ENCODE assay signal across 1 cellular context in genomic region chr3:141311496-141312358, GRCh38.
A peak's percentile ranks its signal among the peaks of the same experiment; 100 is the strongest.
TF ChIP-seq lines count a peak whose summit lies in the region.

No MANE protein-coding gene starts in this region.

TF ChIP-seq in HepG2, 621 proteins besides CTCF, POLR2A, EP300 and RAD21 (continued from another document and continues in another):
- TF ChIP-seq NCOA1 (CRISPR knock-in tag; IDR thresholded peaks at IDR 0.05), result peak; percentile 76; the same call in 1 of the 2 replicates
- TF ChIP-seq SKI (IDR thresholded peaks at IDR 0.05; ENCODE audit: partially characterized antibody), result peak; percentile 79
- peak; percentile 86 for TF ChIP-seq TARDBP (CRISPR knock-in tag; IDR thresholded peaks at IDR 0.05)
- TF ChIP-seq PHF21A (CRISPR knock-in tag; IDR thresholded peaks at IDR 0.05), result peak; percentile 82; the same call in 1 of the 2 replicates
- TF ChIP-seq POLR2AphosphoS5 (IDR thresholded peaks at IDR 0.05; ENCODE audit: low read depth, low read length), result peak; percentile 97
- TF ChIP-seq MED1 (CRISPR knock-in tag; IDR thresholded peaks at IDR 0.05), result peak; percentile 84
- TF ChIP-seq ZNF629 (CRISPR knock-in tag; conservative IDR thresholded peaks at IDR 0.05), result peak; percentile 26; the same call in 1 of the 2 replicates
- 0 out of 2 replicates have a peak, but pooled peaks have one; percentile 40 for TF ChIP-seq HOXD1 (CRISPR knock-in tag; IDR thresholded peaks at IDR 0.05)
- no peak; the same call in 1 of the 2 replicates for TF ChIP-seq DNMT1 (CRISPR knock-in tag; IDR thresholded peaks at IDR 0.05)
- TF ChIP-seq MIER2 (CRISPR knock-in tag; IDR thresholded peaks at IDR 0.05), result peak; percentile 77
- peak; percentile 97 for TF ChIP-seq ZNF574 (CRISPR knock-in tag; IDR thresholded peaks at IDR 0.05)
- peak; percentile 88 for TF ChIP-seq ZNF768 (CRISPR knock-in tag; IDR thresholded peaks at IDR 0.05)
- no peak for TF ChIP-seq TRIM22 (IDR thresholded peaks at IDR 0.05)
- peak; percentile 92 for TF ChIP-seq GMEB1 (CRISPR knock-in tag; IDR thresholded peaks at IDR 0.05; ENCODE audit: borderline replicate concordance)
- TF ChIP-seq RAD51 (IDR thresholded peaks at IDR 0.05; ENCODE audit: borderline replicate concordance), result no peak
- no peak for TF ChIP-seq RERE (CRISPR knock-in tag; IDR thresholded peaks at IDR 0.05; ENCODE audit: low read depth)
- TF ChIP-seq SOX6 (IDR thresholded peaks at IDR 0.05), result no peak
- peak; percentile 72 for TF ChIP-seq SOX6 (CRISPR knock-in tag; IDR thresholded peaks at IDR 0.05)
- TF ChIP-seq DPF2 (CRISPR knock-in tag; IDR thresholded peaks at IDR 0.05; ENCODE audit: borderline replicate concordance, low read depth), result no peak
- TF ChIP-seq ARID2 (CRISPR knock-in tag; IDR thresholded peaks at IDR 0.05; ENCODE audit: borderline replicate concordance), result 0 out of 2 replicates have a peak, but pooled peaks have one; percentile 67
- TF ChIP-seq PCBP1 (IDR thresholded peaks at IDR 0.05; ENCODE audit: borderline replicate concordance, low read depth, low read length), result peak; percentile 90; the same call in 1 of the 2 replicates
- peak; percentile 93 for TF ChIP-seq KDM2A (CRISPR knock-in tag; IDR thresholded peaks at IDR 0.05; ENCODE audit: borderline replicate concordance, low read depth)
- peak; percentile 57; the same call in 1 of the 2 replicates for TF ChIP-seq FOSL2 (CRISPR knock-in tag; IDR thresholded peaks at IDR 0.05)
- TF ChIP-seq KMT2B (CRISPR knock-in tag; IDR thresholded peaks at IDR 0.05), result peak; percentile 75
- TF ChIP-seq IRF1 (CRISPR knock-in tag; IDR thresholded peaks at IDR 0.05; ENCODE audit: low read depth), result no peak
- 0 out of 2 replicates have a peak, but pooled peaks have one; percentile 49 for TF ChIP-seq ADNP (CRISPR knock-in tag; IDR thresholded peaks at IDR 0.05)
- TF ChIP-seq MAFF (IDR thresholded peaks at IDR 0.05; ENCODE audit: low read depth, low read length), result no peak
- TF ChIP-seq MED13 (CRISPR knock-in tag; IDR thresholded peaks at IDR 0.05), result peak; percentile 66; the same call in 1 of the 2 replicates
- TF ChIP-seq CBFB (CRISPR knock-in tag; IDR thresholded peaks at IDR 0.05), result peak; percentile 42
- TF ChIP-seq RARG (CRISPR knock-in tag; IDR thresholded peaks at IDR 0.05; ENCODE audit: low read depth), result no peak
- no peak for TF ChIP-seq ZMAT5 (CRISPR knock-in tag; IDR thresholded peaks at IDR 0.05; ENCODE audit: borderline replicate concordance, low read depth)
- 0 out of 2 replicates have a peak, but pooled peaks have one; percentile 35 for TF ChIP-seq ZBTB21 (CRISPR knock-in tag; IDR thresholded peaks at IDR 0.05)
- TF ChIP-seq ZNF275 (CRISPR knock-in tag; IDR thresholded peaks at IDR 0.05; ENCODE audit: borderline replicate concordance), result peak; percentile 73; the same call in 1 of the 2 replicates
- TF ChIP-seq ZNF18 (CRISPR knock-in tag; IDR thresholded peaks at IDR 0.05; ENCODE audit: insufficient replicate concordance), result no peak
- TF ChIP-seq ZNF687 (CRISPR knock-in tag; IDR thresholded peaks at IDR 0.05), result peak; percentile 95
- TF ChIP-seq MAZ (IDR thresholded peaks at IDR 0.05; ENCODE audit: borderline replicate concordance, low read depth, low read length), result no peak
- peak; percentile 72 for TF ChIP-seq MAZ (CRISPR knock-in tag; IDR thresholded peaks at IDR 0.05; ENCODE audit: low read depth)
- TF ChIP-seq HIC2 (CRISPR knock-in tag; IDR thresholded peaks at IDR 0.05; ENCODE audit: low read depth), result peak; percentile 47; the same call in 1 of the 2 replicates
